Comparison of ENCODE assay signal across 9 cellular contexts in the genomic region with DNA sequence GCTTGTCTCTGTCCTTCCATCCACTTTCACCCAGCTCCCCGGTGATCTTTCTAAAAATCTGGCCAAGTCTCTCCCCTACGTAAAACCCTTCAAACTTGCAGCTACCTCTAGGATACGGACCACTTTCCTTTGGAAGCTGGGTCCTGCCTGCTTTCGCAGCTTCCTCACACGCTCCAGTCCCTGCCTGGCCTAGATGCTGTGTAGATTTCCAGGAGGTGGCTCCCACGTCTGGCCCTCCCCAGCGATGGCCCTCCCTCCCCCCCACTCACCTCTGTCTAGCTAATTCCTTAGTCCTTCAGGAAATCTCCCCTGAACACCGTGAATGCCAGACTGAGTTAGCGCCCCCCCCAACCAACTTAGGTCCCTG. TPM values are rescaled to one million over a fixed set of nuclear protein-coding genes. Genes with fewer than 3 reads are reported as not detected.
DNase-seq lines count a peak whose midpoint lies in the region; ATAC-seq, FAIRE-seq and TF ChIP-seq lines count a peak whose summit lies in the region.
"Had no signal": no experiment of that assay in that cellular context is flagged by ENCODE, and none has a peak within 500 bp of the region (broad histone marks: within the 10 kb centered on the region; RNA-seq: fewer than 3 reads in every experiment).

No MANE protein-coding gene starts in this region.

- H2AFZ ChIP-seq in neural progenitor cell (replicated peaks), result peak overlapping the region; percentile 98

- H3K36me3 ChIP-seq in CD8-positive, alpha-beta memory T cell (ENCODE audit: insufficient read depth, low read length), result peaks cover 20% of the 10 kb centered on the region
- H3K36me3 ChIP-seq in breast epithelium, result no peaks in the 10 kb centered on the region
- no peaks in the 10 kb centered on the region for H3K36me3 ChIP-seq in neural progenitor cell

- H3K36me3 Mint-ChIP-seq in CD8-positive, alpha-beta memory T cell, result peaks cover 0 to 30% (median 11%) of the 10 kb centered on the region in 3 donors
- H3K36me3 Mint-ChIP-seq in neural progenitor cell, result peaks cover 14% of the 10 kb centered on the region

- H3K27ac ChIP-seq in CD8-positive, alpha-beta memory T cell (ENCODE audit: low read depth, low read length), result peak overlapping the region; percentile 95
- H3K27ac ChIP-seq in breast epithelium, result peak overlapping the region; percentile 86 to 90
- H3K27ac ChIP-seq in neural progenitor cell, result no peak overlapping the region

- H4K20me1 ChIP-seq in neural progenitor cell (ENCODE audit: low read depth), result peaks cover 19% of the 10 kb centered on the region

- H3K4me3 Mint-ChIP-seq in CD8-positive, alpha-beta memory T cell, result peak overlapping the region; percentile 84 to 95 (median 93)
- H3K4me3 Mint-ChIP-seq in neural progenitor cell, result peak overlapping the region; percentile 93

- FAIRE-seq in GM12891 (lab: Jason Lieb, UNC), result no peak

- H3F3A ChIP-seq in neural progenitor cell (ENCODE audit: low read depth), result no peaks in the 10 kb centered on the region

- H3K9me3 ChIP-seq in CD8-positive, alpha-beta memory T cell (ENCODE audit: low read length), result no peaks in the 10 kb centered on the region
- no peaks in the 10 kb centered on the region for H3K9me3 ChIP-seq in breast epithelium
- no peaks in the 10 kb centered on the region for H3K9me3 ChIP-seq in neural progenitor cell (ENCODE audit: low read depth)

- DNase-seq in CD8-positive, alpha-beta memory T cell, result no peak
- no peak for DNase-seq in Jurkat, Clone E6-1 (ENCODE audit: low read depth, low spot score)
- no peak for DNase-seq in breast epithelium (ENCODE audit: low spot score in 2 of 2)
- DNase-seq in neural progenitor cell (ENCODE audit: low spot score), result no peak
- DNase-seq in anterior cingulate cortex (lab: John Stamatoyannopoulos, UW), result no peak
- no peak for DNase-seq in pons (ENCODE audit: low spot score)
- DNase-seq in GM12891 (ENCODE audit: insufficient read length, low spot score), result no peak

- H3K4me2 ChIP-seq in neural progenitor cell, result peak overlapping the region; percentile 95

- H3K4me1 ChIP-seq in CD8-positive, alpha-beta memory T cell (ENCODE audit: insufficient read depth, low read length), result peaks cover 29% of the 10 kb centered on the region
- H3K4me1 ChIP-seq in breast epithelium (peaks cover 0 to 12% of the 10 kb centered on the region in 2 donors), neural progenitor cell (peaks cover 9% of the 10 kb centered on the region)

- H3K4me1 Mint-ChIP-seq in CD8-positive, alpha-beta memory T cell, result peaks cover 26 to 47% (median 43%) of the 10 kb centered on the region in 3 donors
- H3K4me1 Mint-ChIP-seq in neural progenitor cell, result peaks cover 17% of the 10 kb centered on the region

- intact Hi-C loops in breast epithelium (cut with DNase I; ENCODE audit: low total_unique reads), result no loop called here

- no peak overlapping the region for H3K9ac ChIP-seq in neural progenitor cell

- TF ChIP-seq CTCF in breast epithelium (IDR thresholded peaks at IDR 0.05) (no peak), neural progenitor cell (IDR thresholded peaks at IDR 0.05) (no peak)

- H3K27me3 ChIP-seq in CD8-positive, alpha-beta memory T cell (ENCODE audit: insufficient read depth, low read length, poor library complexity, severe bottlenecking), result no peaks in the 10 kb centered on the region
- H3K27me3 ChIP-seq in breast epithelium (no peaks in the 10 kb centered on the region), neural progenitor cell (no peaks in the 10 kb centered on the region)
- H3K27me3 ChIP-seq: foreskin keratinocyte had no signal

- H3K4me3 ChIP-seq in CD8-positive, alpha-beta memory T cell (ENCODE audit: low read length), result peak overlapping the region; percentile 95
- peak overlapping the region; percentile 95 for H3K4me3 ChIP-seq in Jurkat, Clone E6-1 (ENCODE audit: low read length)
- H3K4me3 ChIP-seq in breast epithelium (peak overlapping the region; percentile 90 to 99 (median 96)), neural progenitor cell (peak overlapping the region; percentile 82)

- H3K27ac Mint-ChIP-seq in CD8-positive, alpha-beta memory T cell, result peak overlapping the region in 7 of 8 donors; percentile 72 to 96 (median 84)
- no peak overlapping the region for H3K27ac Mint-ChIP-seq in neural progenitor cell

- CTCF ChIA-PET in CD8-positive, alpha-beta memory T cell (lab: Charles Lee), result interaction anchor here (0.8 to 4.0 kb wide), 32 partner anchors 9 to 307 kb away, joined by 3 to 57 read pairs (median 8); a partner anchor contains a TSS

- peaks cover 26% of the 10 kb centered on the region for H3K79me2 ChIP-seq in neural progenitor cell (ENCODE audit: low read depth)

- no peaks in the 10 kb centered on the region for H3K9me3 Mint-ChIP-seq in CD8-positive, alpha-beta memory T cell
- peaks cover 4% of the 10 kb centered on the region for H3K9me3 Mint-ChIP-seq in neural progenitor cell

- TF ChIP-seq POLR2A in breast epithelium (IDR thresholded peaks at IDR 0.05) (no peak), GM12891 (IDR thresholded peaks at IDR 0.05; ENCODE audit: low read depth, low read length) (no peak)

- POLR2A ChIA-PET in CD8-positive, alpha-beta memory T cell (lab: Charles Lee), result interaction anchor here (0.6 to 1.5 kb wide), 10 partner anchors 9 to 307 kb away, joined by 3 to 7 read pairs (median 4); a partner anchor contains a TSS

- peaks cover 0 to 1% of the 10 kb centered on the region in 2 donors for H3K27me3 Mint-ChIP-seq in CD8-positive, alpha-beta memory T cell
- peaks cover 6% of the 10 kb centered on the region for H3K27me3 Mint-ChIP-seq in neural progenitor cell (ENCODE audit: insufficient read depth, low read depth)

- ATAC-seq in GM19455 (IDR thresholded peaks at IDR 0.05; ENCODE audit: unreplicated experiment), result no peak

TF ChIP-seq in GM12891, 5 proteins besides CTCF, POLR2A, EP300 and RAD21:
- no peak for TF ChIP-seq POU2F2 (IDR thresholded peaks at IDR 0.05; ENCODE audit: low read depth, low read length)
- TF ChIP-seq POLR2AphosphoS5 (IDR thresholded peaks at IDR 0.05; ENCODE audit: low read depth, low read length), result no peak
TF ChIP-seq in GM12891: peak in this region for 0.

RNA-seq across cellular contexts. Expression of a gene that starts 0.6 kb away (rescaled TPM):
- total RNA-seq in CD8-positive, alpha-beta memory T cell, result 100 to 1,000 TPM; 122 to 127 TPM
- 22.9 TPM for polyA plus RNA-seq in CD8-positive, alpha-beta memory T cell
- 121 TPM for polyA plus RNA-seq in Jurkat, Clone E6-1 (2012; ENCODE audit: insufficient read depth, insufficient read length)
- total RNA-seq in breast epithelium, result 10 to 100 TPM; 42.1 to 72.8 (median 54.0) TPM
- total RNA-seq in neural progenitor cell (ENCODE audit: low replicate concordance), result 57.0 and 63.8 TPM in 2 replicates
- polyA plus RNA-seq in GM12891 (2012; ENCODE audit: low read depth, missing spikeins), result 37.7 TPM

RNA-seq across cellular contexts. Expression of a gene that starts 24.9 kb away (rescaled TPM):
- total RNA-seq in CD8-positive, alpha-beta memory T cell, result 10 to 100 TPM; 23.6 to 24.8 TPM
- 0.43 TPM for polyA plus RNA-seq in CD8-positive, alpha-beta memory T cell
- 69.9 TPM for polyA plus RNA-seq in Jurkat, Clone E6-1 (2012; ENCODE audit: insufficient read depth, insufficient read length)
- total RNA-seq in breast epithelium, result 1 to 10 TPM in 1 of 3 donors, under 1 TPM in 2; 0.29 to 2.0 (median 0.64) TPM
- 26.6 and 31.3 TPM in 2 replicates for total RNA-seq in neural progenitor cell (ENCODE audit: low replicate concordance)
- polyA plus RNA-seq in GM12891 (2012; ENCODE audit: low read depth, missing spikeins), result 17.9 TPM

RNA-seq across cellular contexts. Expression of a gene that starts 24.9 kb away (rescaled TPM):
- total RNA-seq in CD8-positive, alpha-beta memory T cell, result 10 to 100 TPM; 87.2 to 88.8 TPM
- polyA plus RNA-seq in CD8-positive, alpha-beta memory T cell, result 49.2 TPM
- polyA plus RNA-seq in Jurkat, Clone E6-1 (2012; ENCODE audit: insufficient read depth, insufficient read length), result 124 TPM
- total RNA-seq in breast epithelium (10 to 100 TPM; 46.0 to 64.9 (median 49.1) TPM), neural progenitor cell (ENCODE audit: low replicate concordance) (39.1 and 50.4 TPM in 2 replicates)
- polyA plus RNA-seq in GM12891 (2012; ENCODE audit: low read depth, missing spikeins), result 77.1 TPM

RNA-seq across cellular contexts. Expression of a gene that starts 28.1 kb away (rescaled TPM):
- total RNA-seq in CD8-positive, alpha-beta memory T cell, result 10 to 100 TPM; 12.4 to 14.8 TPM
- polyA plus RNA-seq in CD8-positive, alpha-beta memory T cell, result 3.1 TPM
- 39.5 TPM for polyA plus RNA-seq in Jurkat, Clone E6-1 (2012; ENCODE audit: insufficient read depth, insufficient read length)
- total RNA-seq in breast epithelium (10 to 100 TPM; 19.4 to 95.4 (median 86.3) TPM), neural progenitor cell (ENCODE audit: low replicate concordance) (15.2 and 28.8 TPM in 2 replicates)
- 13.0 TPM for polyA plus RNA-seq in GM12891 (2012; ENCODE audit: low read depth, missing spikeins)

RNA-seq across cellular contexts. Expression of a gene that starts 52.0 kb away (rescaled TPM):
- 10 to 100 TPM; 31.8 to 32.6 TPM for total RNA-seq in CD8-positive, alpha-beta memory T cell
- 17.8 TPM for polyA plus RNA-seq in CD8-positive, alpha-beta memory T cell
- polyA plus RNA-seq in Jurkat, Clone E6-1 (2012; ENCODE audit: insufficient read depth, insufficient read length), result 15.0 TPM
- total RNA-seq in breast epithelium (10 to 100 TPM; 13.6 to 27.5 (median 24.4) TPM), neural progenitor cell (ENCODE audit: low replicate concordance) (12.2 and 33.0 TPM in 2 replicates)
- 7.1 TPM for polyA plus RNA-seq in GM12891 (2012; ENCODE audit: low read depth, missing spikeins)
